ENCODE assay signal across 9 cellular contexts in the genomic region with DNA sequence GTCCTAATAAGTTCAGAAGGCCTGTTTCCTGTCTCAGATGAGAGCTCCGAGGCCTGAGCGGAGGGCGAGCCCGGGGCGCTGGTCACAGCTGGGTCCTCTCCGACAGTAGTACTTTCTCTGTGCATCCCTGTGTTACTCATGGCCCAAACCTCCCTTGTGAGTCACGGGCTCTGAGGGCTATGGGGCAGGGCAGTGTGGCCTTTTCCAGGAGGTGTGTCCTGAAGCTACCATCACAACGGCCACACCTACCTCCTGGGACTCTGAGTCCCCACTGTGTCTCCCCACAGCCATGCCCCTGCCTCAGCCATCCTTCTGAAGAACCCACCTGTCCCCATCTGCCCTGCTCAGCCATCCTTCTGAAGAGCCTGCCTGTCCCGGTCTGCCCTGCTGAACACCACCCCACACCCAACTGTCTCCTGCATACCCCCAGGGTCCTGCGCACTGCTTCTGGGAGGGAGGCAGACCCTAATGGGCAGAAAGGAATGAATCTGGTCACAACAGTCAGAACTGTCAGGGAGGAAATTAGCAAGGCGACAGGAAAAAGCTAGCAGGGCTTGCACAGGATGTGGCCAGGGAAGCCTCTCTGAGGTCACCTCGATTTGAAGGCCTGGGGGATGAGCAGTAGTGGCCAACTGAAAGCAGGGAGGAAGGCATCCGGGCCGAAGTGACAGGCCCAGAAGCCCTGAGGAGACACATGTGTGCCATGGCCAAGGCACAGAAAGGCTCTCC.
DNase-seq lines count a peak whose midpoint lies in the region; ATAC-seq and TF ChIP-seq lines count a peak whose summit lies in the region.
"Had no signal": no experiment of that assay in that cellular context is flagged by ENCODE, and none has a peak within 500 bp of the region (broad histone marks: within the 10 kb centered on the region; RNA-seq: fewer than 3 reads in every experiment).

No MANE protein-coding gene starts in this region.

- TF ChIP-seq CTCF in activated CD8-positive, alpha-beta T cell treated with anti-CD3 and anti-CD28 coated beads for 36 hours (IDR thresholded peaks at IDR 0.05): no peak
- no peak for TF ChIP-seq CTCF in A673 (conservative IDR thresholded peaks at IDR 0.05; ENCODE audit: low read depth, low read length)

- H3K36me3 Mint-ChIP-seq in activated CD8-positive, alpha-beta T cell treated with anti-CD3 and anti-CD28 coated beads for 36 hours (ENCODE audit: low read depth): peaks cover 3% of the 10 kb centered on the region
- peaks cover 0 to 3% (median 0%) of the 10 kb centered on the region in 3 donors for H3K36me3 Mint-ChIP-seq in naive thymus-derived CD8-positive, alpha-beta T cell

- no peaks in the 10 kb centered on the region for H3K4me1 ChIP-seq in A673 (ENCODE audit: insufficient read depth, low read length, poor library complexity, severe bottlenecking)

- no peak overlapping the region for H3K27ac ChIP-seq in A673 (ENCODE audit: low read depth, low read length, poor library complexity, severe bottlenecking)

- CTCF ChIA-PET in activated CD8-positive, alpha-beta T cell treated with anti-CD3 and anti-CD28 coated beads for 36 hours (lab: Charles Lee): no interaction called here
- CTCF ChIA-PET in A673 (lab: Charles Lee): no interaction called here

- peak overlapping the region; percentile 66 for H3K27ac Mint-ChIP-seq in activated CD8-positive, alpha-beta T cell treated with anti-CD3 and anti-CD28 coated beads for 36 hours
- H3K27ac Mint-ChIP-seq in naive thymus-derived CD8-positive, alpha-beta T cell: peak overlapping the region in 6 of 10 donors; percentile 11 to 84 (median 40)

- peak; percentile 59 for DNase-seq in activated CD8-positive, alpha-beta T cell treated with anti-CD3 and anti-CD28 coated beads for 36 hours
- DNase-seq in naive thymus-derived CD8-positive, alpha-beta T cell: no peak
- DNase-seq in A673 (ENCODE audit: low spot score) (no peak), dedifferentiated amniotic fluid mesenchymal stem cell (ENCODE audit: extremely low spot score) (no peak), Right ventricle myocardium superior (no peak)
- no peak for DNase-seq in stimulated activated CD4-positive, alpha-beta T cell treated with anti-CD3 and anti-CD28 coated beads, Interleukin-2, amount 100 ng/mL, for 24 hours
- DNase-seq: left colon had no signal

- peaks cover 30% of the 10 kb centered on the region for H3K4me1 Mint-ChIP-seq in activated CD8-positive, alpha-beta T cell treated with anti-CD3 and anti-CD28 coated beads for 36 hours (ENCODE audit: low read depth)
- H3K4me1 Mint-ChIP-seq in naive thymus-derived CD8-positive, alpha-beta T cell: peaks cover 9 to 26% (median 18%) of the 10 kb centered on the region in 4 donors

- ATAC-seq in GM18519 (IDR thresholded peaks at IDR 0.05; ENCODE audit: low FRiP score, unreplicated experiment) (peak; percentile 57), HG02981 (IDR thresholded peaks at IDR 0.05; ENCODE audit: unreplicated experiment) (peak; percentile 71), Right ventricle myocardium superior (ENCODE audit: poor library complexity) (no peak)
- peak; percentile 65 for ATAC-seq in activated CD8-positive, alpha-beta T cell treated with anti-CD3 and anti-CD28 coated beads for 36 hours
- no peak for ATAC-seq in naive thymus-derived CD8-positive, alpha-beta T cell

- no peak overlapping the region for H3K4me3 ChIP-seq in A673 (ENCODE audit: low read depth, low read length, poor library complexity, severe bottlenecking)

- intact Hi-C loops in activated CD8-positive, alpha-beta T cell treated with anti-CD3 and anti-CD28 coated beads for 36 hours (cut with micrococcal nuclease): no loop called here
- intact Hi-C loops in A673 (cut with micrococcal nuclease; ENCODE audit: unreplicated experiment) (no loop called here), Right ventricle myocardium superior (cut with DNase I) (no loop called here)

- H3K4me3 Mint-ChIP-seq in activated CD8-positive, alpha-beta T cell treated with anti-CD3 and anti-CD28 coated beads for 36 hours: no peak overlapping the region
- peak overlapping the region in 3 of 10 donors; percentile 43 to 75 (median 45) for H3K4me3 Mint-ChIP-seq in naive thymus-derived CD8-positive, alpha-beta T cell

- no TSS peak for BruUV-seq in A673 (replicated peaks; lab: Mats Ljungman, UMichigan)

- no peaks in the 10 kb centered on the region for H3K36me3 ChIP-seq in A673 (ENCODE audit: insufficient read depth, low read length, poor library complexity, severe bottlenecking)

- no peaks in the 10 kb centered on the region for H3K27me3 Mint-ChIP-seq in activated CD8-positive, alpha-beta T cell treated with anti-CD3 and anti-CD28 coated beads for 36 hours
- H3K27me3 Mint-ChIP-seq in naive thymus-derived CD8-positive, alpha-beta T cell: no peaks in the 10 kb centered on the region

- no peaks in the 10 kb centered on the region for H3K27me3 ChIP-seq in A673 (replicated peaks; ENCODE audit: insufficient read depth, low read depth, low read length, poor library complexity)

- POLR2A ChIA-PET in activated CD8-positive, alpha-beta T cell treated with anti-CD3 and anti-CD28 coated beads for 36 hours (lab: Charles Lee): interaction anchor here (0.6 to 0.7 kb wide), 2 partner anchors 97 to 237 kb away, joined by 3 read pairs; no protein-coding TSS in a partner anchor
- POLR2A ChIA-PET in naive thymus-derived CD8-positive, alpha-beta T cell (lab: Charles Lee): no interaction called here
- POLR2A ChIA-PET in A673 (lab: Charles Lee; ENCODE audit: low non-redundant PET): interaction anchor here (0.7 kb wide), 1 partner anchor 36 kb away, joined by 5 read pairs; no protein-coding TSS in a partner anchor

- no peaks in the 10 kb centered on the region for H3K9me3 ChIP-seq in A673 (ENCODE audit: low read depth, low read length, poor library complexity, severe bottlenecking)

- no peaks in the 10 kb centered on the region for H3K9me3 Mint-ChIP-seq in activated CD8-positive, alpha-beta T cell treated with anti-CD3 and anti-CD28 coated beads for 36 hours
- no peaks in the 10 kb centered on the region for H3K9me3 Mint-ChIP-seq in naive thymus-derived CD8-positive, alpha-beta T cell

Comparison
In these comparisons a context has a peak if more than half of its experiments do, and no peak if none do; other contexts are left out.
1. ATAC-seq: peak in GM18519 (single experiment), HG02981 (single experiment) and activated CD8-positive, alpha-beta T cell treated with anti-CD3 and anti-CD28 coated beads for 36 hours (single experiment); none in naive thymus-derived CD8-positive, alpha-beta T cell (0 of 2) and Right ventricle myocardium superior (single experiment).